In genomic region chr19:40144151-40144550, GRCh38 we compare ENCODE assay signal across 11 cellular contexts. TPM values are rescaled to one million over a fixed set of nuclear protein-coding genes. Genes with fewer than 3 reads are reported as not detected.
DNase-seq lines count a peak whose midpoint lies in the region; ATAC-seq and TF ChIP-seq lines count a peak whose summit lies in the region.
"Had no signal": no experiment of that assay in that cellular context is flagged by ENCODE, and none has a peak within 500 bp of the region (broad histone marks: within the 10 kb centered on the region; RNA-seq: fewer than 3 reads in every experiment).

No MANE protein-coding gene starts in this region.

- peak overlapping the region; percentile 61 for H3K4me3 Mint-ChIP-seq in activated T-cell treated with anti-CD3 and anti-CD28 coated beads, Interleukin-2, amount 50 U/mL, for 4 hours
- peak overlapping the region; percentile 73 for H3K4me3 Mint-ChIP-seq in activated naive CD8-positive, alpha-beta T cell treated with anti-CD3 and anti-CD28 coated beads, Interleukin-2, amount 10 ng/mL, durations not matched to agents 7 days and 5 days
- H3K4me3 Mint-ChIP-seq in stimulated activated effector memory CD8-positive, alpha-beta T cell treated with anti-CD3 and anti-CD28 coated beads, Interleukin-12 subunit alpha, Interleukin-12 subunit beta, amount 100 ng/mL, for 72 hours = peak overlapping the region; percentile 38

- no peaks in the 10 kb centered on the region for H3K27me3 Mint-ChIP-seq in activated T-cell treated with anti-CD3 and anti-CD28 coated beads, Interleukin-2, amount 50 U/mL, for 4 hours (ENCODE audit: low read depth)
- peaks cover 2% of the 10 kb centered on the region for H3K27me3 Mint-ChIP-seq in activated naive CD8-positive, alpha-beta T cell treated with anti-CD3 and anti-CD28 coated beads, Interleukin-2, amount 10 ng/mL, durations not matched to agents 7 days and 5 days

- no peaks in the 10 kb centered on the region for H3K27me3 ChIP-seq in MM.1S (replicated peaks; ENCODE audit: insufficient read depth, low read length)
- H3K27me3 ChIP-seq: cardiac muscle cell, ovary had no signal

- peak overlapping the region; percentile 85 for H3K4me2 ChIP-seq in MM.1S (ENCODE audit: low read depth, low read length)

- DNase-seq in activated T-cell treated with anti-CD3 and anti-CD28 coated beads, Interleukin-2, amount 50 U/mL, for 4 hours = no peak
- no peak for DNase-seq in activated T-cell treated with anti-CD3 and anti-CD28 coated beads, Interleukin-2, amount 50 U/mL, for 48 hours
- DNase-seq in MM.1S = peak; percentile 77
- no peak for DNase-seq in activated naive CD8-positive, alpha-beta T cell treated with anti-CD3 and anti-CD28 coated beads, Interleukin-2, amount 10 ng/mL, durations not matched to agents 7 days and 5 days
- DNase-seq in stimulated activated effector memory CD8-positive, alpha-beta T cell treated with anti-CD3 and anti-CD28 coated beads, Interleukin-12 subunit alpha, Interleukin-12 subunit beta, amount 100 ng/mL, for 72 hours (ENCODE audit: low spot score in 2 of 2) = peak in 1 of 2 donors; percentile 47
- DNase-seq in NCI-H1092 (lab: John Stamatoyannopoulos, UW) = no peak
- DNase-seq in GF-D8 (lab: John Stamatoyannopoulos, UW) = no peak
- DNase-seq: ovary had no signal

- no peaks in the 10 kb centered on the region for H3K9me2 ChIP-seq in MM.1S (replicated peaks; ENCODE audit: insufficient read depth, low read length)

- no peaks in the 10 kb centered on the region for H3K9me3 Mint-ChIP-seq in activated T-cell treated with anti-CD3 and anti-CD28 coated beads, Interleukin-2, amount 50 U/mL, for 4 hours
- H3K9me3 Mint-ChIP-seq in activated naive CD8-positive, alpha-beta T cell treated with anti-CD3 and anti-CD28 coated beads, Interleukin-2, amount 10 ng/mL, durations not matched to agents 7 days and 5 days = no peaks in the 10 kb centered on the region
- no peaks in the 10 kb centered on the region for H3K9me3 Mint-ChIP-seq in stimulated activated effector memory CD8-positive, alpha-beta T cell treated with anti-CD3 and anti-CD28 coated beads, Interleukin-12 subunit alpha, Interleukin-12 subunit beta, amount 100 ng/mL, for 72 hours

- H3K36me3 Mint-ChIP-seq in activated T-cell treated with anti-CD3 and anti-CD28 coated beads, Interleukin-2, amount 50 U/mL, for 4 hours (ENCODE audit: insufficient read depth) = no peaks in the 10 kb centered on the region
- no peaks in the 10 kb centered on the region for H3K36me3 Mint-ChIP-seq in activated naive CD8-positive, alpha-beta T cell treated with anti-CD3 and anti-CD28 coated beads, Interleukin-2, amount 10 ng/mL, durations not matched to agents 7 days and 5 days
- H3K36me3 Mint-ChIP-seq in stimulated activated effector memory CD8-positive, alpha-beta T cell treated with anti-CD3 and anti-CD28 coated beads, Interleukin-12 subunit alpha, Interleukin-12 subunit beta, amount 100 ng/mL, for 72 hours = no peaks in the 10 kb centered on the region

- H3K27ac ChIP-seq in MM.1S (ENCODE audit: low read length) = peak overlapping the region; percentile 98
- H3K27ac ChIP-seq: cardiac muscle cell, ovary had no signal

- H3K9me3 ChIP-seq in MM.1S (replicated peaks; ENCODE audit: insufficient read depth, low read length) = no peaks in the 10 kb centered on the region
- H3K9me3 ChIP-seq: heart left ventricle, ovary had no signal

- POLR2A ChIA-PET in activated naive CD8-positive, alpha-beta T cell treated with anti-CD3 and anti-CD28 coated beads, Interleukin-2, amount 10 ng/mL, durations not matched to agents 7 days and 5 days (lab: Charles Lee) = interaction anchor here (0.7 to 1.2 kb wide), 4 partner anchors 20 to 434 kb away, joined by 3 to 4 read pairs (median 3); no protein-coding TSS in a partner anchor

- H4K20me1 ChIP-seq in MM.1S (ENCODE audit: insufficient read depth, low read length) = no peaks in the 10 kb centered on the region

- H3K27ac Mint-ChIP-seq in activated naive CD8-positive, alpha-beta T cell treated with anti-CD3 and anti-CD28 coated beads, Interleukin-2, amount 10 ng/mL, durations not matched to agents 7 days and 5 days = peak overlapping the region; percentile 90
- peak overlapping the region; percentile 76 for H3K27ac Mint-ChIP-seq in stimulated activated effector memory CD8-positive, alpha-beta T cell treated with anti-CD3 and anti-CD28 coated beads, Interleukin-12 subunit alpha, Interleukin-12 subunit beta, amount 100 ng/mL, for 72 hours

- H3K36me3 ChIP-seq in MM.1S (replicated peaks; ENCODE audit: insufficient read depth, low read length) = no peaks in the 10 kb centered on the region
- H3K36me3 ChIP-seq: cardiac muscle cell, heart left ventricle, ovary had no signal

- H2AFZ ChIP-seq in MM.1S (ENCODE audit: low read length) = no peak overlapping the region

- H3K79me2 ChIP-seq in MM.1S (ENCODE audit: low read length) = peaks cover 39% of the 10 kb centered on the region

- peak overlapping the region; percentile 50 for H3K4me3 ChIP-seq in MM.1S (ENCODE audit: low read length)
- H3K4me3 ChIP-seq: cardiac muscle cell, ovary had no signal

- TF ChIP-seq CTCF in MM.1S (IDR thresholded peaks at IDR 0.05; ENCODE audit: low read length) = no peak

- H3K4me1 Mint-ChIP-seq in activated T-cell treated with anti-CD3 and anti-CD28 coated beads, Interleukin-2, amount 50 U/mL, for 4 hours (ENCODE audit: low read depth) = peaks cover 42% of the 10 kb centered on the region
- H3K4me1 Mint-ChIP-seq in activated naive CD8-positive, alpha-beta T cell treated with anti-CD3 and anti-CD28 coated beads, Interleukin-2, amount 10 ng/mL, durations not matched to agents 7 days and 5 days = peaks cover 36% of the 10 kb centered on the region
- peaks cover 37% of the 10 kb centered on the region for H3K4me1 Mint-ChIP-seq in stimulated activated effector memory CD8-positive, alpha-beta T cell treated with anti-CD3 and anti-CD28 coated beads, Interleukin-12 subunit alpha, Interleukin-12 subunit beta, amount 100 ng/mL, for 72 hours

- peaks cover 59% of the 10 kb centered on the region for H3F3A ChIP-seq in MM.1S (ENCODE audit: insufficient read depth, low read length)

- peak; percentile 76 to 82 for ATAC-seq in activated T-cell treated with anti-CD3 and anti-CD28 coated beads, Interleukin-2, amount 50 U/mL, for 4 hours
- ATAC-seq in activated naive CD8-positive, alpha-beta T cell treated with anti-CD3 and anti-CD28 coated beads, Interleukin-2, amount 10 ng/mL, durations not matched to agents 7 days and 5 days (ENCODE audit: low read depth) = peak; percentile 62
- peak; percentile 48 for ATAC-seq in stimulated activated effector memory CD8-positive, alpha-beta T cell treated with anti-CD3 and anti-CD28 coated beads, Interleukin-12 subunit alpha, Interleukin-12 subunit beta, amount 100 ng/mL, for 72 hours
- no peak for ATAC-seq in GM21576 (IDR thresholded peaks at IDR 0.05; ENCODE audit: unreplicated experiment)

- peaks cover 59% of the 10 kb centered on the region for H3K4me1 ChIP-seq in MM.1S (ENCODE audit: low read length)

- peak overlapping the region; percentile 71 for H3K9ac ChIP-seq in MM.1S (ENCODE audit: low read length)

RNA-seq across cellular contexts. Expression of gene MAP3K10, which starts 47.1 kb away (rescaled TPM):
- total RNA-seq in activated T-cell treated with anti-CD3 and anti-CD28 coated beads, Interleukin-2, amount 50 U/mL, for 4 hours = 10 to 100 TPM; 15.8 to 18.8 (median 16.4) TPM
- 10 to 100 TPM; 25.6 to 26.4 TPM for total RNA-seq in activated naive CD8-positive, alpha-beta T cell treated with anti-CD3 and anti-CD28 coated beads, Interleukin-2, amount 10 ng/mL, durations not matched to agents 7 days and 5 days

RNA-seq across cellular contexts. Expression of gene ZNF780A, which starts 53.4 kb away (rescaled TPM):
- 10 to 100 TPM; 14.3 to 15.4 (median 14.4) TPM for total RNA-seq in activated T-cell treated with anti-CD3 and anti-CD28 coated beads, Interleukin-2, amount 50 U/mL, for 4 hours
- 10 to 100 TPM; 30.2 to 32.2 TPM for total RNA-seq in activated naive CD8-positive, alpha-beta T cell treated with anti-CD3 and anti-CD28 coated beads, Interleukin-2, amount 10 ng/mL, durations not matched to agents 7 days and 5 days
